ENCODE assay signal across 15 cellular contexts in genomic region chr16:28931801-28932225, GRCh38. TPM values are rescaled to one million over a fixed set of nuclear protein-coding genes. Genes with fewer than 3 reads are reported as not detected.
A peak's percentile ranks its signal among the peaks of the same experiment; 100 is the strongest.
DNase-seq lines count a peak whose midpoint lies in the region; ATAC-seq and TF ChIP-seq lines count a peak whose summit lies in the region.
"Had no signal": no experiment of that assay in that cellular context is flagged by ENCODE, and none has a peak within 500 bp of the region (broad histone marks: within the 10 kb centered on the region; RNA-seq: fewer than 3 reads in every experiment).

CD19 (plus strand) TSS chr16:28931971; CDS start chr16:28932001, 30 bp downstream.

- TF ChIP-seq POLR2A in GM18505 (IDR thresholded peaks at IDR 0.05; ENCODE audit: borderline replicate concordance, extremely low read depth, insufficient read depth, insufficient read length) = peak; percentile 71

- H3K9me3 ChIP-seq in CD8-positive, alpha-beta T cell (ENCODE audit: low read length) = no peaks in the 10 kb centered on the region
- H3K9me3 ChIP-seq in T-helper 17 cell (ENCODE audit: control insufficient read depth, low read length, poor library complexity, severe bottlenecking) = no peaks in the 10 kb centered on the region
- no peaks in the 10 kb centered on the region for H3K9me3 ChIP-seq in naive thymus-derived CD4-positive, alpha-beta T cell (ENCODE audit: control insufficient read depth in 2 of 3, low read length in 3 of 3)
- H3K9me3 ChIP-seq: suprapubic skin had no signal

- no peak for ATAC-seq in CD8-positive, alpha-beta T cell
- no peak for ATAC-seq in GM18505 (IDR thresholded peaks at IDR 0.05; ENCODE audit: unreplicated experiment)
- no peak for ATAC-seq in T-helper 17 cell
- ATAC-seq in naive thymus-derived CD4-positive, alpha-beta T cell = no peak
- ATAC-seq in HG02981 (IDR thresholded peaks at IDR 0.05; ENCODE audit: unreplicated experiment) = no peak

- H3K36me3 ChIP-seq in CD8-positive, alpha-beta T cell (ENCODE audit: insufficient read depth, low read length) = no peaks in the 10 kb centered on the region
- H3K36me3 ChIP-seq in naive thymus-derived CD4-positive, alpha-beta T cell (ENCODE audit: control insufficient read depth in 2 of 3, insufficient read depth in 3 of 3, low read length in 3 of 3) = no peaks in the 10 kb centered on the region
- H3K36me3 ChIP-seq: suprapubic skin had no signal

- CTCF ChIA-PET in CD8-positive, alpha-beta T cell (lab: Charles Lee) = interaction anchor here (2.3 kb wide), 1 partner anchor 13 kb away, joined by 10 read pairs; no protein-coding TSS in a partner anchor
- CTCF ChIA-PET in naive thymus-derived CD4-positive, alpha-beta T cell (lab: Charles Lee) = interaction anchor here (1.2 kb wide), 1 partner anchor 13 kb away, joined by 3 read pairs; no protein-coding TSS in a partner anchor

- no peaks in the 10 kb centered on the region for H3K27me3 ChIP-seq in CD8-positive, alpha-beta T cell (ENCODE audit: insufficient read depth, low read length)
- no peaks in the 10 kb centered on the region for H3K27me3 ChIP-seq in naive thymus-derived CD4-positive, alpha-beta T cell (ENCODE audit: control insufficient read depth in 2 of 2, insufficient read depth in 2 of 2, low read length in 2 of 2)
- H3K27me3 ChIP-seq: suprapubic skin had no signal

- H3K4me3 ChIP-seq in CD8-positive, alpha-beta T cell (ENCODE audit: low read depth, low read length) = no peak within 1 kb of the TSS
- no peak within 1 kb of the TSS for H3K4me3 ChIP-seq in naive thymus-derived CD4-positive, alpha-beta T cell (ENCODE audit: low read length)
- H3K4me3 ChIP-seq: suprapubic skin had no signal

- peaks cover 24% of the 10 kb centered on the region for H3K4me1 ChIP-seq in CD8-positive, alpha-beta T cell (ENCODE audit: insufficient read depth, low read length)
- peaks cover 5 to 12% of the 10 kb centered on the region in 2 donors for H3K4me1 ChIP-seq in naive thymus-derived CD4-positive, alpha-beta T cell (ENCODE audit: control insufficient read depth in 2 of 2, insufficient read depth in 2 of 2, low read length in 2 of 2)

- peaks cover 28% of the 10 kb centered on the region for H3K4me1 Mint-ChIP-seq in CD8-positive, alpha-beta T cell (ENCODE audit: low read depth)
- peaks cover 21% of the 10 kb centered on the region for H3K4me1 Mint-ChIP-seq in T-helper 17 cell
- H3K4me1 Mint-ChIP-seq in naive thymus-derived CD4-positive, alpha-beta T cell = peaks cover 15 to 34% (median 27%) of the 10 kb centered on the region in 7 donors

- TF ChIP-seq CTCF in CD8-positive, alpha-beta T cell (IDR thresholded peaks at IDR 0.05) = no peak

- intact Hi-C loops in CD8-positive, alpha-beta T cell (cut with DNase I, micrococcal nuclease) = no loop called here
- intact Hi-C loops in naive thymus-derived CD4-positive, alpha-beta T cell (cut with micrococcal nuclease) = no loop called here

- H3K27ac ChIP-seq in CD8-positive, alpha-beta T cell (ENCODE audit: low read depth, low read length) = no peak within 1 kb of the TSS
- peak within 1 kb of the TSS; percentile 45 for H3K27ac ChIP-seq in naive thymus-derived CD4-positive, alpha-beta T cell (ENCODE audit: low read depth, low read length)
- H3K27ac ChIP-seq: KMS-11, suprapubic skin had no signal

- peak within 1 kb of the TSS; percentile 69 for H3K27ac Mint-ChIP-seq in CD8-positive, alpha-beta T cell
- H3K27ac Mint-ChIP-seq in T-helper 17 cell = peak within 1 kb of the TSS; percentile 8
- H3K27ac Mint-ChIP-seq in naive thymus-derived CD4-positive, alpha-beta T cell = peak within 1 kb of the TSS; percentile 10 to 91 (median 77)
- H3K27ac Mint-ChIP-seq: progenitor cell of endocrine pancreas had no signal

- POLR2A ChIA-PET in CD8-positive, alpha-beta T cell (lab: Charles Lee) = no interaction called here
- POLR2A ChIA-PET in naive thymus-derived CD4-positive, alpha-beta T cell (lab: Charles Lee) = interaction anchor here (0.7 kb wide), 1 partner anchor 110 kb away, joined by 3 read pairs; no protein-coding TSS in a partner anchor

- no peak for DNase-seq in CD8-positive, alpha-beta T cell
- DNase-seq in T-helper 17 cell = no peak
- DNase-seq in naive thymus-derived CD4-positive, alpha-beta T cell = no peak
- no peak for DNase-seq in NCI-H446 treated with DMSO at 0.1 percent for 48 hours (lab: John Stamatoyannopoulos, UW)
- DNase-seq in NK-92 (lab: John Stamatoyannopoulos, UW; ENCODE audit: unreplicated experiment) = no peak
- DNase-seq in NCI-H1930 (lab: John Stamatoyannopoulos, UW) = no peak
- DNase-seq: activated gamma-delta T cell; NCI-H2171 treated with DMSO at 0.1 percent for 48 hours; stimulated activated CD4-positive, alpha-beta T cell treated with anti-CD3 and anti-CD28 coated beads, Interleukin-4, amount 100 ng/mL, for 24 hours had no signal

- peak within 1 kb of the TSS; percentile 8 for H3K4me3 Mint-ChIP-seq in CD8-positive, alpha-beta T cell
- peak within 1 kb of the TSS; percentile 78 for H3K4me3 Mint-ChIP-seq in T-helper 17 cell
- no peak within 1 kb of the TSS for H3K4me3 Mint-ChIP-seq in naive thymus-derived CD4-positive, alpha-beta T cell

- H3K27me3 Mint-ChIP-seq in CD8-positive, alpha-beta T cell (ENCODE audit: low read depth) = no peaks in the 10 kb centered on the region
- H3K27me3 Mint-ChIP-seq in T-helper 17 cell = no peaks in the 10 kb centered on the region
- no peaks in the 10 kb centered on the region for H3K27me3 Mint-ChIP-seq in naive thymus-derived CD4-positive, alpha-beta T cell

- no peaks in the 10 kb centered on the region for H3K36me3 Mint-ChIP-seq in CD8-positive, alpha-beta T cell
- H3K36me3 Mint-ChIP-seq in T-helper 17 cell (ENCODE audit: low read depth) = no peaks in the 10 kb centered on the region
- peaks cover 0 to 2% (median 0%) of the 10 kb centered on the region in 5 donors for H3K36me3 Mint-ChIP-seq in naive thymus-derived CD4-positive, alpha-beta T cell

- H3K9me3 Mint-ChIP-seq in CD8-positive, alpha-beta T cell = no peaks in the 10 kb centered on the region
- peaks cover 0 to 7% (median 0%) of the 10 kb centered on the region in 11 donors for H3K9me3 Mint-ChIP-seq in naive thymus-derived CD4-positive, alpha-beta T cell

RNA-seq across cellular contexts. Expression of gene CD19, which starts in this region (rescaled TPM):
- 1 to 10 TPM; 1.1 to 1.8 TPM for total RNA-seq in CD8-positive, alpha-beta T cell
- total RNA-seq in T-helper 17 cell = 1 to 10 TPM in 1 of 2 donors, not detected in 1; 4.0 TPM
- 1 to 10 TPM in 1 of 5 experiments, under 1 TPM in 4; 0.22 to 3.0 (median 0.32) TPM for total RNA-seq in naive thymus-derived CD4-positive, alpha-beta T cell
- polyA plus RNA-seq in naive thymus-derived CD4-positive, alpha-beta T cell = under 1 TPM; 0.40 to 0.58 TPM
- total RNA-seq: dermis microvascular lymphatic vessel endothelial cell, progenitor cell of endocrine pancreas had no signal

Comparison
In these comparisons a context has a peak if more than half of its experiments do, and no peak if none do; other contexts are left out.
1. H3K27ac Mint-ChIP-seq: peak in every context shown above with its lines; median percentile 77 in naive thymus-derived CD4-positive, alpha-beta T cell; 69 in CD8-positive, alpha-beta T cell; 8 in T-helper 17 cell.
2. H3K4me3 Mint-ChIP-seq: peak in CD8-positive, alpha-beta T cell (single experiment) and T-helper 17 cell (single experiment); none in naive thymus-derived CD4-positive, alpha-beta T cell (0 of 10).